Comparison of ENCODE assay signal across 29 cellular contexts in the genomic region with DNA sequence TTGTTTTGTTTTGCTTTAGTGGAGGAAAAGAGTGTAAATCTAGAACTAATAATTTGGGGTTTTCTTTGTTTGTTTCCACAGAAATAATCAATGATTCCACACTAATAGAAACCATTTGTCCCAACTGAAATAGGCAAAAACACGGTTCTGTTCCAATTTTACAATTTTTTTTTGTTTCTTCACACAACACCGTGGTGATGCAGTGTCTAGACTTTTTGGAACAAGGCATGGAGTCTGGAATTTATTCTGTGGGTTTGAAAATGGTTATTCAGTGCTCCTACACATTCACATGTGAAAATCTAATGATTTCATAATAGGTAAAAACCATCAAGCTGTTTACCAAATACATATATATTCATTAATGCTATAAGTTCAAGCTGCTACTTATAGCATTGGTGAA.
"Had no signal": no experiment of that assay in that cellular context is flagged by ENCODE, and none has a peak within 500 bp of the region (broad histone marks: within the 10 kb centered on the region; RNA-seq: fewer than 3 reads in every experiment).

No MANE protein-coding gene starts in this region.

- H3K4me3 ChIP-seq: body of pancreas, coronary artery, dorsolateral prefrontal cortex, gastrocnemius medialis, hepatocyte, psoas muscle, tibial nerve had no signal

- H3K27me3 Mint-ChIP-seq: activated CD4-positive, alpha-beta T cell treated with anti-CD3 and anti-CD28 coated beads, Interleukin-2, amount 10 ng/mL, durations not matched to agents 7 days and 5 days; activated naive CD4-positive, alpha-beta T cell treated with anti-CD3 and anti-CD28 coated beads, Interleukin-2, amount 10 ng/mL, durations not matched to agents 7 days and 5 days had no signal

- H2AFZ ChIP-seq: hepatocyte, parathyroid adenoma had no signal

- H3K27ac ChIP-seq: body of pancreas, coronary artery, dorsolateral prefrontal cortex, gastrocnemius medialis, hepatocyte, parathyroid adenoma, psoas muscle, tibial nerve had no signal

- ATAC-seq: body of pancreas; gastrocnemius medialis; left colon; naive thymus-derived CD8-positive, alpha-beta T cell; psoas muscle; T-helper 17 cell; WTC11 had no signal

- H3K9me3 ChIP-seq: body of pancreas had no signal

- H3K4me1 Mint-ChIP-seq: activated CD4-positive, alpha-beta memory T cell treated with anti-CD3 and anti-CD28 coated beads, Interleukin-2, amount 10 ng/mL, durations not matched to agents 7 days and 5 days; activated CD4-positive, alpha-beta T cell treated with anti-CD3 and anti-CD28 coated beads, Interleukin-2, amount 10 ng/mL, durations not matched to agents 7 days and 5 days; activated naive CD4-positive, alpha-beta T cell treated with anti-CD3 and anti-CD28 coated beads, Interleukin-2, amount 10 ng/mL, durations not matched to agents 7 days and 5 days; activated naive CD8-positive, alpha-beta T cell treated with anti-CD3 and anti-CD28 coated beads, Interleukin-2, amount 10 ng/mL, durations not matched to agents 7 days and 5 days; naive thymus-derived CD8-positive, alpha-beta T cell; T-helper 17 cell had no signal

- H3K4me1 ChIP-seq: body of pancreas, parathyroid adenoma, psoas muscle had no signal

- H3K27me3 ChIP-seq: body of pancreas, dorsolateral prefrontal cortex, gastrocnemius medialis, hepatocyte, tibial nerve had no signal

- H3K79me2 ChIP-seq: hepatocyte, parathyroid adenoma had no signal

- H3K4me3 Mint-ChIP-seq: activated CD4-positive, alpha-beta memory T cell treated with anti-CD3 and anti-CD28 coated beads, Interleukin-2, amount 10 ng/mL, durations not matched to agents 7 days and 5 days; activated CD4-positive, alpha-beta T cell treated with anti-CD3 and anti-CD28 coated beads, Interleukin-2, amount 10 ng/mL, durations not matched to agents 7 days and 5 days; activated naive CD4-positive, alpha-beta T cell treated with anti-CD3 and anti-CD28 coated beads, Interleukin-2, amount 10 ng/mL, durations not matched to agents 7 days and 5 days; activated naive CD8-positive, alpha-beta T cell treated with anti-CD3 and anti-CD28 coated beads, Interleukin-2, amount 10 ng/mL, durations not matched to agents 7 days and 5 days; activated T-cell treated with anti-CD3 and anti-CD28 coated beads, Interleukin-2, amount 50 U/mL, for 24 hours; naive thymus-derived CD8-positive, alpha-beta T cell; neural crest cell; T-helper 17 cell; WTC11 had no signal

- DNase-seq: activated CD4-positive, alpha-beta memory T cell treated with anti-CD3 and anti-CD28 coated beads, Interleukin-2, amount 10 ng/mL, durations not matched to agents 7 days and 5 days; activated CD4-positive, alpha-beta T cell treated with anti-CD3 and anti-CD28 coated beads for 1 hour; activated CD4-positive, alpha-beta T cell treated with anti-CD3 and anti-CD28 coated beads, Interleukin-2, amount 10 ng/mL, durations not matched to agents 7 days and 5 days; activated CD8-positive, alpha-beta memory T cell treated with anti-CD3 and anti-CD28 coated beads, Interleukin-2, amount 50 U/mL, for 48 hours; activated gamma-delta T cell; activated naive CD4-positive, alpha-beta T cell treated with anti-CD3 and anti-CD28 coated beads, Interleukin-2, amount 10 ng/mL, durations not matched to agents 7 days and 5 days; activated naive CD8-positive, alpha-beta T cell treated with anti-CD3 and anti-CD28 coated beads, Interleukin-2, amount 10 ng/mL, durations not matched to agents 7 days and 5 days; activated T-cell treated with anti-CD3 and anti-CD28 coated beads, Interleukin-2, amount 50 U/mL, for 24 hours; amniotic stem cell; body of pancreas; dorsolateral prefrontal cortex; effector memory CD4-positive, alpha-beta T cell; gastrocnemius medialis; glutamatergic neuron; left colon; midbrain; naive thymus-derived CD8-positive, alpha-beta T cell; nucleus accumbens; psoas muscle; stimulated activated CD4-positive, alpha-beta T cell treated with anti-CD3 and anti-CD28 coated beads, Interleukin-2, amount 100 ng/mL, for 48 hours; stimulated activated naive CD4-positive, alpha-beta T cell treated with Interleukin-2 at 50 U/mL for 16 hours; T-helper 17 cell; T1000 had no signal

- H3K9ac ChIP-seq: parathyroid adenoma had no signal

- H3K36me3 ChIP-seq: gastrocnemius medialis had no signal

- H3K9me3 Mint-ChIP-seq: activated CD4-positive, alpha-beta memory T cell treated with anti-CD3 and anti-CD28 coated beads, Interleukin-2, amount 10 ng/mL, durations not matched to agents 7 days and 5 days; activated CD4-positive, alpha-beta T cell treated with anti-CD3 and anti-CD28 coated beads, Interleukin-2, amount 10 ng/mL, durations not matched to agents 7 days and 5 days; activated naive CD4-positive, alpha-beta T cell treated with anti-CD3 and anti-CD28 coated beads, Interleukin-2, amount 10 ng/mL, durations not matched to agents 7 days and 5 days had no signal

- H3K36me3 Mint-ChIP-seq: activated naive CD4-positive, alpha-beta T cell treated with anti-CD3 and anti-CD28 coated beads, Interleukin-2, amount 10 ng/mL, durations not matched to agents 7 days and 5 days; activated naive CD8-positive, alpha-beta T cell treated with anti-CD3 and anti-CD28 coated beads, Interleukin-2, amount 10 ng/mL, durations not matched to agents 7 days and 5 days had no signal

- H3K27ac Mint-ChIP-seq: activated CD4-positive, alpha-beta memory T cell treated with anti-CD3 and anti-CD28 coated beads, Interleukin-2, amount 10 ng/mL, durations not matched to agents 7 days and 5 days; activated CD4-positive, alpha-beta T cell treated with anti-CD3 and anti-CD28 coated beads, Interleukin-2, amount 10 ng/mL, durations not matched to agents 7 days and 5 days; activated naive CD4-positive, alpha-beta T cell treated with anti-CD3 and anti-CD28 coated beads, Interleukin-2, amount 10 ng/mL, durations not matched to agents 7 days and 5 days; activated naive CD8-positive, alpha-beta T cell treated with anti-CD3 and anti-CD28 coated beads, Interleukin-2, amount 10 ng/mL, durations not matched to agents 7 days and 5 days; activated T-cell treated with anti-CD3 and anti-CD28 coated beads, Interleukin-2, amount 50 U/mL, for 24 hours; naive thymus-derived CD8-positive, alpha-beta T cell; T-helper 17 cell; WTC11 had no signal
